Comparison of ENCODE assay signal across 8 cellular contexts in the genomic region with DNA sequence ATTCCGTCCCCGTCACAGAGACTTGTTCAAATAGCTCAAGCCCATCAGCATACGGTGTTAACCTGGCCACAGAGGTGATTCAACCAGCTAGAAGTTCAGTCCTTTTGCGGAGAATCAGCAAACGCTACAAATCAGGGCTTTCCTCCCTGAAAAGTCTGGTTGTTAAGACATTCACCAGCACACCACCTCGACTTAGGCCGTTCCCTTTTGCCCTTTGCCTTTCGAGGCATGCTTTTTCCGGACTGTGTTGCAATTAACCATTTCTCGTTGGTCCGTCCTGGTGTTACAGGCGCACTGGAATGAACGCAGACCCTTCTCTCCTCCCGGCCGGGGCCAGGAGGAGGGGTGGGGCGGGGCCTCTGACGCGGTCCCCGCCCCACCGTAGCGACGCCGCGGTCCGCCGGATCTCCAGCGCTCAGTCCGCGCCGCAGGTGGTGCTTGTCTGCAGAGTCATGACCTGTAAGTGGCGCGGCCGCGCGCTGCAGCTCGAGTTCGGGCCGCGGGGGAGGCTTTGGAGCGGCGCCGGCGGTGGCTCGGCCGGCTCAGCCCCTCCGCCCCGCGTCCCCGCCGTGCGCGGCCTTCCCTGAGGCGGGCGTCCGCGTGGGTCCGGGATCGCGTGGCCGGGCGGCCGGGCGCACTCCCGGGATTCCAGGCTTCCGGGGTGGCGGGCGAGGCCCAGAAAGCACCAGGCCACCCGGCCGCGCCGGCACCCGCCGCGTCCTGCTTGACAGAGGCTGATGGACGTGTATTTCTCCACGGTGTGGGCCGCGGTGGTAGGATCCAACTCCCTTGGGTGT.
A peak's percentile ranks its signal among the peaks of the same experiment; 100 is the strongest.
DNase-seq lines count a peak whose midpoint lies in the region; ATAC-seq lines count a peak whose summit lies in the region.

A gene with protein sequence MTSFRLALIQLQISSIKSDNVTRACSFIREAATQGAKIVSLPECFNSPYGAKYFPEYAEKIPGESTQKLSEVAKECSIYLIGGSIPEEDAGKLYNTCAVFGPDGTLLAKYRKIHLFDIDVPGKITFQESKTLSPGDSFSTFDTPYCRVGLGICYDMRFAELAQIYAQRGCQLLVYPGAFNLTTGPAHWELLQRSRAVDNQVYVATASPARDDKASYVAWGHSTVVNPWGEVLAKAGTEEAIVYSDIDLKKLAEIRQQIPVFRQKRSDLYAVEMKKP (plus strand): TSS at position 418 of the 797 bp plus-strand sequence. CDS start 35 bp downstream, at position 453.

- no peaks in the 10 kb centered on the region for H3K27me3 Mint-ChIP-seq in central memory CD8-positive, alpha-beta T cell

- ATAC-seq in GM18907 (IDR thresholded peaks at IDR 0.05; ENCODE audit: unreplicated experiment) = peak; percentile 93
- ATAC-seq in HG03139 (IDR thresholded peaks at IDR 0.05; ENCODE audit: unreplicated experiment) = peak; percentile 96
- peak; percentile 97 to 98 for ATAC-seq in activated CD4-positive, CD25-positive, alpha-beta regulatory T cell treated with anti-CD3 and anti-CD28 coated beads, Interleukin-2, amount 50 U/mL, for 24 hours
- peak; percentile 92 for ATAC-seq in central memory CD8-positive, alpha-beta T cell (replicated peaks; ENCODE audit: extremely low read depth, poor library complexity, severe bottlenecking)

- peak within 1 kb of the TSS; percentile 89 for H3K4me3 Mint-ChIP-seq in central memory CD8-positive, alpha-beta T cell

- peaks cover 3% of the 10 kb centered on the region for H3K36me3 Mint-ChIP-seq in central memory CD8-positive, alpha-beta T cell (ENCODE audit: insufficient read depth)

- peak; percentile 94 for DNase-seq in AG08396 (ENCODE audit: low spot score)
- DNase-seq in NCI-H345 treated with DMSO at 0.1 percent for 48 hours (lab: John Stamatoyannopoulos, UW; ENCODE audit: unreplicated experiment) = peak; percentile 9
- DNase-seq in central memory CD8-positive, alpha-beta T cell (ENCODE audit: low spot score in 2 of 2) = peak; percentile 45 to 55
- peak; percentile 96 for DNase-seq in islet precursor cell
- DNase-seq in stimulated activated CD4-positive, alpha-beta T cell treated with anti-CD3 and anti-CD28 coated beads, Interleukin-12 subunit alpha, Interleukin-12 subunit beta, amount 100 ng/mL, for 48 hours (ENCODE audit: low read depth in 2 of 3, low spot score in 1 of 3) = peak; percentile 57 to 79 (median 61)

- no peaks in the 10 kb centered on the region for H3K9me3 Mint-ChIP-seq in central memory CD8-positive, alpha-beta T cell

- H3K4me1 Mint-ChIP-seq in central memory CD8-positive, alpha-beta T cell = peaks cover 19% of the 10 kb centered on the region

- H3K27ac Mint-ChIP-seq in central memory CD8-positive, alpha-beta T cell (ENCODE audit: low read depth) = peak within 1 kb of the TSS; percentile 92

Comparison
In these comparisons a context has a peak if more than half of its experiments do, and no peak if none do; other contexts are left out.
1. Peak in every context shown above with its lines: DNase-seq and ATAC-seq.
2. DNase-seq: peak in every context shown above with its lines; median percentile 96 in islet precursor cell; 94 in AG08396; 61 in stimulated activated CD4-positive, alpha-beta T cell treated with anti-CD3 and anti-CD28 coated beads, Interleukin-12 subunit alpha, Interleukin-12 subunit beta, amount 100 ng/mL, for 48 hours; 50 in central memory CD8-positive, alpha-beta T cell; 9 in NCI-H345 treated with DMSO at 0.1 percent for 48 hours.